In genomic region chr2:27871805-27872204, GRCh38 we compare ENCODE assay signal across 1 cellular context.
TF ChIP-seq lines count a peak whose summit lies in the region.

No MANE protein-coding gene starts in this region.

TF ChIP-seq in GM23338, 12 proteins besides CTCF, POLR2A, EP300 and RAD21 (continued from another document):
- TF ChIP-seq, protein P1, sequence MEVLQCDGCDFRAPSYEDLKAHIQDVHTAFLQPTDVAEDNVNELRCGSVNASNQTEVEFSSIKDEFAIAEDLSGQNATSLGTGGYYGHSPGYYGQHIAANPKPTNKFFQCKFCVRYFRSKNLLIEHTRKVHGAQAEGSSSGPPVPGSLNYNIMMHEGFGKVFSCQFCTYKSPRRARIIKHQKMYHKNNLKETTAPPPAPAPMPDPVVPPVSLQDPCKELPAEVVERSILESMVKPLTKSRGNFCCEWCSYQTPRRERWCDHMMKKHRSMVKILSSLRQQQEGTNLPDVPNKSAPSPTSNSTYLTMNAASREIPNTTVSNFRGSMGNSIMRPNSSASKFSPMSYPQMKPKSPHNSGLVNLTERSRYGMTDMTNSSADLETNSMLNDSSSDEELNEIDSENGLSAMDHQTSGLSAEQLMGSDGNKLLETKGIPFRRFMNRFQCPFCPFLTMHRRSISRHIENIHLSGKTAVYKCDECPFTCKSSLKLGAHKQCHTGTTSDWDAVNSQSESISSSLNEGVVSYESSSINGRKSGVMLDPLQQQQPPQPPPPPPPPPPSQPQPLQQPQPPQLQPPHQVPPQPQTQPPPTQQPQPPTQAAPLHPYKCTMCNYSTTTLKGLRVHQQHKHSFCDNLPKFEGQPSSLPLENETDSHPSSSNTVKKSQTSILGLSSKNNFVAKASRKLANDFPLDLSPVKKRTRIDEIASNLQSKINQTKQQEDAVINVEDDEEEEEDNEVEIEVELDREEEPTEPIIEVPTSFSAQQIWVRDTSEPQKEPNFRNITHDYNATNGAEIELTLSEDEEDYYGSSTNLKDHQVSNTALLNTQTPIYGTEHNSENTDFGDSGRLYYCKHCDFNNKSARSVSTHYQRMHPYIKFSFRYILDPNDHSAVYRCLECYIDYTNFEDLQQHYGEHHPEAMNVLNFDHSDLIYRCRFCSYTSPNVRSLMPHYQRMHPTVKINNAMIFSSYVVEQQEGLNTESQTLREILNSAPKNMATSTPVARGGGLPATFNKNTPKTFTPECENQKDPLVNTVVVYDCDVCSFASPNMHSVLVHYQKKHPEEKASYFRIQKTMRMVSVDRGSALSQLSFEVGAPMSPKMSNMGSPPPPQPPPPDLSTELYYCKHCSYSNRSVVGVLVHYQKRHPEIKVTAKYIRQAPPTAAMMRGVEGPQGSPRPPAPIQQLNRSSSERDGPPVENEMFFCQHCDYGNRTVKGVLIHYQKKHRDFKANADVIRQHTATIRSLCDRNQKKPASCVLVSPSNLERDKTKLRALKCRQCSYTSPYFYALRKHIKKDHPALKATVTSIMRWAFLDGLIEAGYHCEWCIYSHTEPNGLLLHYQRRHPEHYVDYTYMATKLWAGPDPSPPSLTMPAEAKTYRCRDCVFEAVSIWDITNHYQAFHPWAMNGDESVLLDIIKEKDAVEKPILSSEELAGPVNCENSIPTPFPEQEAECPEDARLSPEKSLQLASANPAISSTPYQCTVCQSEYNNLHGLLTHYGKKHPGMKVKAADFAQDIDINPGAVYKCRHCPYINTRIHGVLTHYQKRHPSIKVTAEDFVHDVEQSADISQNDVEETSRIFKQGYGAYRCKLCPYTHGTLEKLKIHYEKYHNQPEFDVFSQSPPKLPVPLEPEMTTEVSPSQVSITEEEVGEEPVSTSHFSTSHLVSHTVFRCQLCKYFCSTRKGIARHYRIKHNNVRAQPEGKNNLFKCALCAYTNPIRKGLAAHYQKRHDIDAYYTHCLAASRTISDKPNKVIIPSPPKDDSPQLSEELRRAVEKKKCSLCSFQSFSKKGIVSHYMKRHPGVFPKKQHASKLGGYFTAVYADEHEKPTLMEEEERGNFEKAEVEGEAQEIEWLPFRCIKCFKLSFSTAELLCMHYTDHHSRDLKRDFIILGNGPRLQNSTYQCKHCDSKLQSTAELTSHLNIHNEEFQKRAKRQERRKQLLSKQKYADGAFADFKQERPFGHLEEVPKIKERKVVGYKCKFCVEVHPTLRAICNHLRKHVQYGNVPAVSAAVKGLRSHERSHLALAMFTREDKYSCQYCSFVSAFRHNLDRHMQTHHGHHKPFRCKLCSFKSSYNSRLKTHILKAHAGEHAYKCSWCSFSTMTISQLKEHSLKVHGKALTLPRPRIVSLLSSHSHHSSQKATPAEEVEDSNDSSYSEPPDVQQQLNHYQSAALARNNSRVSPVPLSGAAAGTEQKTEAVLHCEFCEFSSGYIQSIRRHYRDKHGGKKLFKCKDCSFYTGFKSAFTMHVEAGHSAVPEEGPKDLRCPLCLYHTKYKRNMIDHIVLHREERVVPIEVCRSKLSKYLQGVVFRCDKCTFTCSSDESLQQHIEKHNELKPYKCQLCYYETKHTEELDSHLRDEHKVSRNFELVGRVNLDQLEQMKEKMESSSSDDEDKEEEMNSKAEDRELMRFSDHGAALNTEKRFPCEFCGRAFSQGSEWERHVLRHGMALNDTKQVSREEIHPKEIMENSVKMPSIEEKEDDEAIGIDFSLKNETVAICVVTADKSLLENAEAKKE (CRISPR knock-in tag; IDR thresholded peaks at IDR 0.05): no peak
- TF ChIP-seq CREB1 (CRISPR knock-in tag; IDR thresholded peaks at IDR 0.05; ENCODE audit: low read depth): no peak
- no peak for TF ChIP-seq ZNF114 (CRISPR knock-in tag; IDR thresholded peaks at IDR 0.05)
- no peak for TF ChIP-seq EZH2phosphoT487 (IDR thresholded peaks at IDR 0.05; ENCODE audit: unreplicated experiment)
- no peak for TF ChIP-seq ETS1 (IDR thresholded peaks at IDR 0.05)
- no peak for TF ChIP-seq NANOG (IDR thresholded peaks at IDR 0.05; ENCODE audit: borderline replicate concordance)
- TF ChIP-seq POLR2AphosphoS5 (IDR thresholded peaks at IDR 0.05; ENCODE audit: low read depth): no peak
